Comparison of ENCODE assay signal across 23 cellular contexts in genomic region chr6:114151070-114151685, GRCh38.
"Had no signal": no experiment of that assay in that cellular context is flagged by ENCODE, and none has a peak within 500 bp of the region (broad histone marks: within the 10 kb centered on the region; RNA-seq: fewer than 3 reads in every experiment).

No MANE protein-coding gene starts in this region.

- H3K9me3 ChIP-seq: adrenal gland, MG63, SJSA1 had no signal

- H3K36me3 ChIP-seq: adrenal gland, MG63, SJSA1 had no signal

- H3K27ac ChIP-seq: adrenal gland, SJSA1 had no signal

- ATAC-seq: activated CD8-positive, alpha-beta T cell treated with anti-CD3 and anti-CD28 coated beads, Interleukin-2, amount 10 ng/mL, durations not matched to agents 7 days and 5 days; PC-3; SK-N-SH treated with all-trans-retinoic acid at 6 μM for 48 hours; WTC11 had no signal

- DNase-seq: activated CD4-positive, alpha-beta T cell treated with anti-CD3 and anti-CD28 coated beads for 48 hours; activated CD4-positive, alpha-beta T cell treated with anti-CD3 and anti-CD28 coated beads, Interleukin-2, amount 50 U/mL, for 4 hours; activated CD4-positive, CD25-positive, alpha-beta regulatory T cell treated with anti-CD3 and anti-CD28 coated beads, Interleukin-2, amount 50 U/mL, for 72 hours; activated CD8-positive, alpha-beta memory T cell treated with anti-CD3 and anti-CD28 coated beads, Interleukin-2, amount 50 U/mL, for 48 hours; activated CD8-positive, alpha-beta T cell treated with anti-CD3 and anti-CD28 coated beads, Interleukin-2, amount 10 ng/mL, durations not matched to agents 7 days and 5 days; activated naive CD4-positive, alpha-beta T cell treated with anti-CD3 and anti-CD28 coated beads, Interleukin-2, amount 50 U/mL, for 16 hours; activated naive CD8-positive, alpha-beta T cell treated with anti-CD3 and anti-CD28 coated beads, Interleukin-2, amount 10 ng/mL, durations not matched to agents 7 days and 5 days; activated T-cell treated with anti-CD3 and anti-CD28 coated beads, Interleukin-2, amount 50 U/mL, for 1 hour; adrenal gland; anterior cingulate cortex; caudate nucleus; MG63; NCI-H146; NCI-H187 treated with DMSO at 0.1 percent for 48 hours; NCI-H2081 treated with DMSO at 0.1 percent for 48 hours; NCI-H446; NCI-H526; PC-3; SHP77; SW 1271 had no signal

- H3K4me1 ChIP-seq: adrenal gland had no signal

- H3K4me3 ChIP-seq: adrenal gland, MG63, SJSA1 had no signal
